In genomic region chr16:30429418-30429677, GRCh38 we compare ENCODE assay signal across 9 cellular contexts. TPM values are rescaled to one million over a fixed set of nuclear protein-coding genes. Genes with fewer than 3 reads are reported as not detected.
DNase-seq lines count a peak whose midpoint lies in the region; ATAC-seq, FAIRE-seq and TF ChIP-seq lines count a peak whose summit lies in the region.
"Had no signal": no experiment of that assay in that cellular context is flagged by ENCODE, and none has a peak within 500 bp of the region (broad histone marks: within the 10 kb centered on the region; RNA-seq: fewer than 3 reads in every experiment).

No MANE protein-coding gene starts in this region.

- H2AFZ ChIP-seq in H1 (ENCODE audit: low read length), result no peak overlapping the region

- H3K79me1 ChIP-seq in H1 (ENCODE audit: low read depth, low read length), result peaks cover 3% of the 10 kb centered on the region; the same call in 1 of the 2 replicates

- peak overlapping the region; percentile 67; the same call in 1 of the 2 replicates for H2BK5ac ChIP-seq in H1 (ENCODE audit: low read depth, low read length)

- no peak overlapping the region for H2BK120ac ChIP-seq in H1 (replicated peaks; ENCODE audit: low read depth, low read length)

- H3K4ac ChIP-seq in H1 (replicated peaks; ENCODE audit: insufficient read length, low read depth, low read length), result peak overlapping the region; percentile 16

- peak overlapping the region; percentile 81 for H3K4me3 ChIP-seq in CD8-positive, alpha-beta memory T cell (ENCODE audit: low read length)
- H3K4me3 ChIP-seq in H1 (ENCODE audit: extremely low read depth in 1 of 4, insufficient read depth in 2 of 4, low read depth in 3 of 4, low read length in 4 of 4) (peak overlapping the region; percentile 63 to 85 (median 80)), neutrophil (ENCODE audit: low read depth in 1 of 2, low read length in 1 of 2) (peak overlapping the region; percentile 77 to 79)

- no peak overlapping the region for H4K5ac ChIP-seq in H1 (ENCODE audit: insufficient read length, low read depth, low read length)

- H3K23ac ChIP-seq in H1 (ENCODE audit: insufficient read length), result no peak overlapping the region

- no peak overlapping the region for H2BK20ac ChIP-seq in H1 (ENCODE audit: low read length)

- DNase-seq in CD8-positive, alpha-beta memory T cell, result no peak
- DNase-seq in HT-29 (ENCODE audit: low spot score) (peak; percentile 41), H1 (ENCODE audit: low read depth in 1 of 2, low spot score in 2 of 2) (no peak), NCI-H187 treated with DMSO at 0.1 percent for 48 hours (lab: John Stamatoyannopoulos, UW) (no peak), mesothelial cell of epicardium (ENCODE audit: low spot score in 2 of 2, unreplicated experiment in 2 of 2) (no peak)

- WGBS in H1 (ENCODE audit: extremely low coverage in 1 of 2, insufficient coverage in 1 of 2, insufficient read length in 1 of 2, insufficient replicate concordance in 2 of 2, low coverage in 1 of 2, low lambda C conversion rate in 2 of 2, missing lambda C conversion rate in 1 of 2), 2 experiments, result 3% methylated on average over 11 of the region's 11 CpGs; no CpG with 5 or more reads in 1 of the 2 experiments

- H3K79me2 ChIP-seq in H1 (ENCODE audit: control insufficient read depth in 1 of 2, insufficient read depth in 2 of 2, low read length in 2 of 2), result peaks cover 0 to 23% of the 10 kb centered on the region in 2 experiments; a peak in 2 of 4 replicates

- POLR2A ChIA-PET in CD8-positive, alpha-beta memory T cell (lab: Charles Lee), result interaction anchor here (0.5 to 1.6 kb wide), 21 partner anchors 11 to 614 kb away, joined by 3 to 35 read pairs (median 5); partner anchors contain the start of genes ALDOA, CORO1A, ITGAL and ZNF688
- POLR2A ChIA-PET in H1 (lab: Charles Lee; ENCODE audit: partially characterized antibody), result interaction anchor here (0.5 to 2.3 kb wide), 15 partner anchors 11 to 207 kb away, joined by 3 to 15 read pairs (median 4); partner anchors contain the start of genes ZNF48 and ZNF747

- H3K27ac ChIP-seq in CD8-positive, alpha-beta memory T cell (ENCODE audit: low read depth, low read length), result peak overlapping the region; percentile 62
- H3K27ac ChIP-seq in H1 (ENCODE audit: low read depth, low read length), result peak overlapping the region; percentile 34; the same call in 1 of the 2 replicates
- H3K27ac ChIP-seq in neutrophil, result peak overlapping the region; percentile 74

- no peak overlapping the region for H3K4me3 Mint-ChIP-seq in CD8-positive, alpha-beta memory T cell
- no peak overlapping the region for H3K4me3 Mint-ChIP-seq in mesothelial cell of epicardium
- H3K4me3 Mint-ChIP-seq: T-helper 1 cell treated with Interleukin-12 subunit alpha and Interleukin-12 subunit beta and Interleukin-4 antibody, amounts not matched to agents 30 μg/mL and 1 μg/mL, for 36 hours had no signal

- peak overlapping the region; percentile 91; the same call in 1 of the 2 replicates for H4K8ac ChIP-seq in H1 (ENCODE audit: extremely low read depth, insufficient read depth, low read length)

- CTCF ChIA-PET in CD8-positive, alpha-beta memory T cell (lab: Charles Lee), result interaction anchor here (0.6 to 3.0 kb wide), 67 partner anchors 7 to 552 kb away, joined by 3 to 39 read pairs (median 5); partner anchors contain the start of genes CORO1A, FBRS, ITGAL and PRR14
- CTCF ChIA-PET in H1 (lab: Charles Lee; ENCODE audit: partially characterized antibody), result interaction anchor here (0.6 to 2.5 kb wide), 40 partner anchors 11 to 484 kb away, joined by 3 to 17 read pairs (median 5); partner anchors contain the start of genes ZNF689, ZNF747, ZNF764 and ZNF771

- peak overlapping the region; percentile 13 to 60 (median 46); a peak in 6 of 7 replicates for H3K9ac ChIP-seq in H1 (replicated peaks in 1 of 4; ENCODE audit: extremely low read depth in 1 of 4, low read depth in 3 of 4, low read length in 3 of 4)

- H3K4me2 ChIP-seq in H1 (ENCODE audit: insufficient read depth in 1 of 2, low read depth in 2 of 2, low read length in 2 of 2), result peak overlapping the region; percentile 55 to 83

- peaks cover 7% of the 10 kb centered on the region; the same call in 1 of the 2 replicates for H3K23me2 ChIP-seq in H1 (ENCODE audit: low read depth, low read length)

- TF ChIP-seq EP300 in H1 (IDR thresholded peaks at IDR 0.05; ENCODE audit: borderline replicate concordance in 1 of 2, low read depth in 2 of 2, low read length in 2 of 2), result no peak

- peak overlapping the region; percentile 25 for H4K91ac ChIP-seq in H1 (replicated peaks; ENCODE audit: insufficient read length, low read length)

- H3K18ac ChIP-seq in H1 (ENCODE audit: extremely low read depth, low read length), result peak overlapping the region; percentile 60

- no peak for ATAC-seq in GM18867 (IDR thresholded peaks at IDR 0.05; ENCODE audit: unreplicated experiment)
- no peak for ATAC-seq in HG03439 (IDR thresholded peaks at IDR 0.05; ENCODE audit: unreplicated experiment)

- TF ChIP-seq CTCF in H1 (IDR thresholded peaks at IDR 0.05; ENCODE audit: control extremely low read depth in 1 of 3, insufficient read depth in 1 of 3, low read depth in 1 of 3, low read length in 3 of 3) (no peak), neutrophil (IDR thresholded peaks at IDR 0.05) (no peak), mesothelial cell of epicardium (IDR thresholded peaks at IDR 0.05; ENCODE audit: unreplicated experiment) (no peak)

- no peaks in the 10 kb centered on the region for H3K27me3 ChIP-seq in CD8-positive, alpha-beta memory T cell (ENCODE audit: insufficient read depth, low read length, poor library complexity, severe bottlenecking)
- no peaks in the 10 kb centered on the region for H3K27me3 ChIP-seq in H1 (replicated peaks in 1 of 4; ENCODE audit: control insufficient read depth in 3 of 4, extremely low read depth in 1 of 4, insufficient read depth in 3 of 4, low read length in 3 of 4)
- no peaks in the 10 kb centered on the region for H3K27me3 ChIP-seq in neutrophil

- 0 out of 2 replicates have a peak overlapping the region, but pooled peaks have one; percentile 76 for H2BK12ac ChIP-seq in H1 (ENCODE audit: low read depth, low read length)

- H3K36me3 ChIP-seq in CD8-positive, alpha-beta memory T cell (ENCODE audit: insufficient read depth, low read length), result peaks cover 11% of the 10 kb centered on the region
- H3K36me3 ChIP-seq in H1 (ENCODE audit: control insufficient read depth in 2 of 4, insufficient read depth in 4 of 4, low read length in 3 of 4) (peaks cover 8 to 19% (median 11%) of the 10 kb centered on the region in 4 experiments; a peak in 7 of 8 replicates), neutrophil (peaks cover 1% of the 10 kb centered on the region)

- peaks cover 2 to 4% of the 10 kb centered on the region in 2 experiments for H4K20me1 ChIP-seq in H1 (replicated peaks in 1 of 2; ENCODE audit: control insufficient read depth in 1 of 2, insufficient read depth in 2 of 2, low read length in 2 of 2)

- no peak overlapping the region for H2BK15ac ChIP-seq in H1 (ENCODE audit: low read length)

- H3K36me3 Mint-ChIP-seq in CD8-positive, alpha-beta memory T cell, result peaks cover 0 to 26% (median 10%) of the 10 kb centered on the region in 3 donors
- peaks cover 12% of the 10 kb centered on the region for H3K36me3 Mint-ChIP-seq in mesothelial cell of epicardium

- H3K4me1 Mint-ChIP-seq in CD8-positive, alpha-beta memory T cell, result peaks cover 12 to 17% (median 16%) of the 10 kb centered on the region in 3 donors
- no peaks in the 10 kb centered on the region for H3K4me1 Mint-ChIP-seq in mesothelial cell of epicardium

- no peak for TF ChIP-seq RAD21 in H1 (IDR thresholded peaks at IDR 0.05 in 1 of 2, conservative IDR thresholded peaks at IDR 0.05 in 1 of 2; ENCODE audit: low read depth in 2 of 2, low read length in 2 of 2)

- no peaks in the 10 kb centered on the region for H3K27me3 Mint-ChIP-seq in CD8-positive, alpha-beta memory T cell
- peaks cover 5% of the 10 kb centered on the region for H3K27me3 Mint-ChIP-seq in mesothelial cell of epicardium (ENCODE audit: low read depth)

- FAIRE-seq in H1 (lab: Jason Lieb, UNC), result no peak

- no peak overlapping the region for H2AK5ac ChIP-seq in H1 (ENCODE audit: low read depth, low read length)

- peaks cover 20% of the 10 kb centered on the region for H3K4me1 ChIP-seq in CD8-positive, alpha-beta memory T cell (ENCODE audit: insufficient read depth, low read length)
- H3K4me1 ChIP-seq in H1 (replicated peaks in 1 of 4; ENCODE audit: control insufficient read depth in 3 of 4, insufficient read depth in 4 of 4, low read length in 3 of 4), result peaks cover 0 to 6% (median 4%) of the 10 kb centered on the region in 4 experiments; a peak in 4 of 7 replicates
- H3K4me1 ChIP-seq in neutrophil (ENCODE audit: control insufficient read depth in 1 of 2, insufficient read depth in 1 of 2, low read depth in 1 of 2, low read length in 1 of 2), result peaks cover 20 to 26% of the 10 kb centered on the region in 2 experiments

- H3K9me3 ChIP-seq in CD8-positive, alpha-beta memory T cell (ENCODE audit: low read length), result no peaks in the 10 kb centered on the region
- no peaks in the 10 kb centered on the region for H3K9me3 ChIP-seq in H1 (ENCODE audit: insufficient read depth in 2 of 2, low read depth in 1 of 2, low read length in 1 of 2)
- H3K9me3 ChIP-seq in neutrophil, result no peaks in the 10 kb centered on the region

- H3K27ac Mint-ChIP-seq in CD8-positive, alpha-beta memory T cell, result peak overlapping the region in 1 of 8 donors; percentile 70
- no peak overlapping the region for H3K27ac Mint-ChIP-seq in mesothelial cell of epicardium
- H3K27ac Mint-ChIP-seq: T-helper 1 cell treated with Interleukin-12 subunit alpha and Interleukin-12 subunit beta and Interleukin-4 antibody, amounts not matched to agents 30 μg/mL and 1 μg/mL, for 36 hours had no signal

- no peak overlapping the region for H3K56ac ChIP-seq in H1 (replicated peaks; ENCODE audit: insufficient read length, low read depth, low read length)

- TF ChIP-seq POLR2A in H1 (IDR thresholded peaks at IDR 0.05; ENCODE audit: control extremely low read depth in 1 of 2, low read depth in 2 of 2, low read length in 2 of 2), result no peak

- no peak overlapping the region for H3K14ac ChIP-seq in H1 (ENCODE audit: insufficient read length)

- no peaks in the 10 kb centered on the region for H3K9me3 Mint-ChIP-seq in CD8-positive, alpha-beta memory T cell
- H3K9me3 Mint-ChIP-seq in mesothelial cell of epicardium, result no peaks in the 10 kb centered on the region
- H3K9me3 Mint-ChIP-seq: T-helper 1 cell treated with Interleukin-12 subunit alpha and Interleukin-12 subunit beta and Interleukin-4 antibody, amounts not matched to agents 30 μg/mL and 1 μg/mL, for 36 hours had no signal

RNA-seq across cellular contexts. Expression of gene DCTPP1, which starts 0.5 kb away (rescaled TPM):
- total RNA-seq in CD8-positive, alpha-beta memory T cell, result 100 to 1,000 TPM; 174 to 175 TPM
- 73.7 TPM for polyA plus RNA-seq in CD8-positive, alpha-beta memory T cell
- total RNA-seq in HT-29 (2014; rRNA removed; shearing (Covaris generic)), result 107 and 111 TPM in 2 replicates
- total RNA-seq in H1 (2021; fragmentation: NEBNext Ultra II Directional; extraction: Animal tissue kit (Norgen Biotek cat#: 25700)), result 90.4 and 94.5 TPM in 2 replicates
- 103 and 105 TPM in 2 replicates for polyA plus RNA-seq in H1 (2011; rRNA removed)
- polyA plus RNA-seq in H1 (2011; cell fraction: cytosol; rRNA removed), result 108 TPM
- polyA plus RNA-seq in H1 (2011; cell fraction: nucleus; rRNA removed), result 51.4 TPM
- 74.8 to 99.2 TPM (median 95.4 TPM) in 4 replicates for polyA plus RNA-seq in H1 (2012, experiment 1 of 2)
- 172 TPM for polyA plus RNA-seq in H1 (2012, experiment 2 of 2)
- polyA plus RNA-seq in H1 (2013, experiment 1 of 2), result 61.2 TPM
- polyA plus RNA-seq in H1 (2013, experiment 2 of 2), result 60.1 TPM
- 27.2 and 45.3 TPM in 2 replicates for polyA minus RNA-seq in H1 (2011; rRNA and poly(A)+ RNA removed)
- polyA minus RNA-seq in H1 (2011; cell fraction: cytosol; rRNA and poly(A)+ RNA removed), result 37.7 TPM
- 16.8 TPM for polyA minus RNA-seq in H1 (2011; cell fraction: nucleus; rRNA and poly(A)+ RNA removed)
- 31.8 to 35.4 TPM (median 33.1 TPM) in 3 replicates for total RNA-seq in mesothelial cell of epicardium

RNA-seq across cellular contexts. Expression of gene SEPHS2, which starts 16.3 kb away (rescaled TPM):
- total RNA-seq in CD8-positive, alpha-beta memory T cell, result 10 to 100 TPM; 68.2 to 71.0 TPM
- polyA plus RNA-seq in CD8-positive, alpha-beta memory T cell, result 59.0 TPM
- total RNA-seq in HT-29 (2014; rRNA removed; shearing (Covaris generic)), result 11.0 and 12.4 TPM in 2 replicates
- 61.8 and 62.0 TPM in 2 replicates for total RNA-seq in H1 (2021; fragmentation: NEBNext Ultra II Directional; extraction: Animal tissue kit (Norgen Biotek cat#: 25700))
- 27.5 and 28.2 TPM in 2 replicates for polyA plus RNA-seq in H1 (2011; rRNA removed)
- 46.0 TPM for polyA plus RNA-seq in H1 (2011; cell fraction: cytosol; rRNA removed)
- polyA plus RNA-seq in H1 (2011; cell fraction: nucleus; rRNA removed), result 19.7 TPM
- polyA plus RNA-seq in H1 (2012, experiment 1 of 2), result 44.1 to 49.7 TPM (median 47.1 TPM) in 4 replicates
- 15.9 TPM for polyA plus RNA-seq in H1 (2012, experiment 2 of 2)
- 36.3 TPM for polyA plus RNA-seq in H1 (2013, experiment 1 of 2)
- polyA plus RNA-seq in H1 (2013, experiment 2 of 2), result 38.0 TPM
- 38.7 and 52.0 TPM in 2 replicates for polyA minus RNA-seq in H1 (2011; rRNA and poly(A)+ RNA removed)
- 18.6 TPM for polyA minus RNA-seq in H1 (2011; cell fraction: cytosol; rRNA and poly(A)+ RNA removed)
- polyA minus RNA-seq in H1 (2011; cell fraction: nucleus; rRNA and poly(A)+ RNA removed), result 20.7 TPM
- 27.3 to 29.5 TPM (median 29.3 TPM) in 3 replicates for total RNA-seq in mesothelial cell of epicardium

RNA-seq across cellular contexts. Expression of gene ZNF771, which starts 21.9 kb away (rescaled TPM):
- 1 to 10 TPM; 7.3 to 9.8 TPM for total RNA-seq in CD8-positive, alpha-beta memory T cell
- 6.0 TPM for polyA plus RNA-seq in CD8-positive, alpha-beta memory T cell
- 12.6 and 17.7 TPM in 2 replicates for total RNA-seq in HT-29 (2014; rRNA removed; shearing (Covaris generic))
- total RNA-seq in H1 (2021; fragmentation: NEBNext Ultra II Directional; extraction: Animal tissue kit (Norgen Biotek cat#: 25700)), result 9.6 and 10.6 TPM in 2 replicates
- 15.7 and 20.2 TPM in 2 replicates for polyA plus RNA-seq in H1 (2011; rRNA removed)
- polyA plus RNA-seq in H1 (2011; cell fraction: cytosol; rRNA removed), result 12.0 TPM
- polyA plus RNA-seq in H1 (2011; cell fraction: nucleus; rRNA removed), result 10.5 TPM
- 5.4 to 6.8 TPM (median 6.4 TPM) in 4 replicates for polyA plus RNA-seq in H1 (2012, experiment 1 of 2)
- 4.0 TPM for polyA plus RNA-seq in H1 (2012, experiment 2 of 2)
- polyA plus RNA-seq in H1 (2013, experiment 1 of 2), result 3.7 TPM
- polyA plus RNA-seq in H1 (2013, experiment 2 of 2), result 4.6 TPM
- polyA minus RNA-seq in H1 (2011; rRNA and poly(A)+ RNA removed), result 3.6 and 4.7 TPM in 2 replicates
- polyA minus RNA-seq in H1 (2011; cell fraction: cytosol; rRNA and poly(A)+ RNA removed), result 7.8 TPM
- polyA minus RNA-seq in H1 (2011; cell fraction: nucleus; rRNA and poly(A)+ RNA removed), result 11.8 TPM
- 10.7 to 12.6 TPM (median 11.8 TPM) in 3 replicates for total RNA-seq in mesothelial cell of epicardium

RNA-seq across cellular contexts. Expression of gene ZNF48, which starts 34.1 kb away (rescaled TPM):
- 10 to 100 TPM; 18.4 to 19.3 TPM for total RNA-seq in CD8-positive, alpha-beta memory T cell
- 10.2 TPM for polyA plus RNA-seq in CD8-positive, alpha-beta memory T cell
- 19.0 and 20.3 TPM in 2 replicates for total RNA-seq in HT-29 (2014; rRNA removed; shearing (Covaris generic))
- total RNA-seq in H1 (2021; fragmentation: NEBNext Ultra II Directional; extraction: Animal tissue kit (Norgen Biotek cat#: 25700)), result 40.6 and 41.2 TPM in 2 replicates
- polyA plus RNA-seq in H1 (2011; rRNA removed), result 30.4 and 39.6 TPM in 2 replicates
- polyA plus RNA-seq in H1 (2011; cell fraction: cytosol; rRNA removed), result 27.3 TPM
- polyA plus RNA-seq in H1 (2011; cell fraction: nucleus; rRNA removed), result 30.8 TPM
- polyA plus RNA-seq in H1 (2012, experiment 1 of 2), result 30.8 to 36.4 TPM (median 33.0 TPM) in 4 replicates
- 36.2 TPM for polyA plus RNA-seq in H1 (2012, experiment 2 of 2)
- polyA plus RNA-seq in H1 (2013, experiment 1 of 2), result 19.0 TPM
- polyA plus RNA-seq in H1 (2013, experiment 2 of 2), result 18.2 TPM
- 23.0 and 24.8 TPM in 2 replicates for polyA minus RNA-seq in H1 (2011; rRNA and poly(A)+ RNA removed)
- 20.8 TPM for polyA minus RNA-seq in H1 (2011; cell fraction: cytosol; rRNA and poly(A)+ RNA removed)
- 25.9 TPM for polyA minus RNA-seq in H1 (2011; cell fraction: nucleus; rRNA and poly(A)+ RNA removed)
- 24.2 to 25.2 TPM (median 24.8 TPM) in 3 replicates for total RNA-seq in mesothelial cell of epicardium

RNA-seq across cellular contexts. Expression of gene ITGAL, which starts 43.2 kb away (rescaled TPM):
- 100 to 1,000 TPM; 333 to 363 TPM for total RNA-seq in CD8-positive, alpha-beta memory T cell
- polyA plus RNA-seq in CD8-positive, alpha-beta memory T cell, result 256 TPM
- not detected in 2 replicates for total RNA-seq in HT-29 (2014; rRNA removed; shearing (Covaris generic))
- total RNA-seq in H1 (2021; fragmentation: NEBNext Ultra II Directional; extraction: Animal tissue kit (Norgen Biotek cat#: 25700)), result not detected in 2 replicates
- 0.02 TPM in 1 of 2 replicates, not detected in the other for polyA plus RNA-seq in H1 (2011; rRNA removed)
- polyA plus RNA-seq in H1 (2011; cell fraction: cytosol; rRNA removed), result 0.13 TPM
- 0.03 TPM for polyA plus RNA-seq in H1 (2011; cell fraction: nucleus; rRNA removed)
- polyA plus RNA-seq in H1 (2012, experiment 1 of 2), result 0.03 to 0.61 TPM in 2 of 4 replicates, not detected in the others
- not detected for polyA plus RNA-seq in H1 (2012, experiment 2 of 2)
- 0.04 TPM for polyA plus RNA-seq in H1 (2013, experiment 1 of 2)
- 0.09 TPM for polyA plus RNA-seq in H1 (2013, experiment 2 of 2)
- polyA minus RNA-seq in H1 (2011; rRNA and poly(A)+ RNA removed), result 0.24 and 0.25 TPM in 2 replicates
- polyA minus RNA-seq in H1 (2011; cell fraction: cytosol; rRNA and poly(A)+ RNA removed), result not detected
- polyA minus RNA-seq in H1 (2011; cell fraction: nucleus; rRNA and poly(A)+ RNA removed), result not detected
- total RNA-seq in mesothelial cell of epicardium, result 0.45 TPM in 1 of 3 replicates, not detected in the others
